In genomic region chr22:30546616-30547015, GRCh38 we compare ENCODE assay signal across 30 cellular contexts. TPM values are rescaled to one million over a fixed set of nuclear protein-coding genes. Genes with fewer than 3 reads are reported as not detected.
A peak's percentile ranks its signal among the peaks of the same experiment; 100 is the strongest.
DNase-seq lines count a peak whose midpoint lies in the region; ATAC-seq, FAIRE-seq and TF ChIP-seq lines count a peak whose summit lies in the region.
"Had no signal": no experiment of that assay in that cellular context is flagged by ENCODE, and none has a peak within 500 bp of the region (broad histone marks: within the 10 kb centered on the region; RNA-seq: fewer than 3 reads in every experiment).

SEC14L6 (minus strand) TSS chr22:30546741; CDS start chr22:30546682, 59 bp downstream.

- TF ChIP-seq EP300 in K562 (IDR thresholded peaks at IDR 0.05; ENCODE audit: low read length): no peak

- no peaks in the 10 kb centered on the region for H3K27me3 ChIP-seq in K562 (ENCODE audit: control insufficient read depth in 2 of 2, insufficient read depth in 2 of 2, low read length in 2 of 2)
- H3K27me3 ChIP-seq in Karpas-422 (ENCODE audit: low read length): no peaks in the 10 kb centered on the region
- no peaks in the 10 kb centered on the region for H3K27me3 ChIP-seq in pancreas
- no peaks in the 10 kb centered on the region for H3K27me3 ChIP-seq in CD8-positive, alpha-beta memory T cell (ENCODE audit: insufficient read depth, low read length, poor library complexity, severe bottlenecking)
- H3K27me3 ChIP-seq: MG63 had no signal

- no peak within 1 kb of the TSS for H3K4me3 ChIP-seq in K562
- H3K4me3 ChIP-seq in lower leg skin (ENCODE audit: low read depth, poor library complexity, severe bottlenecking): no peak within 1 kb of the TSS
- H3K4me3 ChIP-seq in Karpas-422 (ENCODE audit: low read length): no peak within 1 kb of the TSS
- no peak within 1 kb of the TSS for H3K4me3 ChIP-seq in pancreas
- no peak within 1 kb of the TSS for H3K4me3 ChIP-seq in CD8-positive, alpha-beta memory T cell (ENCODE audit: low read length)
- H3K4me3 ChIP-seq: MG63 had no signal

- H3K79me2 ChIP-seq in K562 (ENCODE audit: control insufficient read depth, insufficient read depth, low read length): no peaks in the 10 kb centered on the region
- no peaks in the 10 kb centered on the region for H3K79me2 ChIP-seq in Karpas-422 (ENCODE audit: low read length)

- H3K9ac ChIP-seq in K562 (ENCODE audit: insufficient read depth in 1 of 2, low read depth in 2 of 2, low read length in 2 of 2) (no peak within 1 kb of the TSS; a peak in 1 of 4 replicates), Karpas-422 (ENCODE audit: low read length) (no peak within 1 kb of the TSS)

- no peaks in the 10 kb centered on the region for H3K36me3 Mint-ChIP-seq in progenitor cell of endocrine pancreas (ENCODE audit: insufficient read depth)
- no peaks in the 10 kb centered on the region for H3K36me3 Mint-ChIP-seq in CD8-positive, alpha-beta memory T cell
- H3K36me3 Mint-ChIP-seq: CD8-positive, alpha-beta T cell had no signal

- WGBS in K562 (ENCODE audit: insufficient coverage, low coverage, missing lambda C conversion rate): 91% methylated on average over 5 of the region's 7 CpGs
- 63 to 76% methylated on average over 7 of the region's 7 CpGs for whole genome bisulfite sequencing in lower leg skin, 2 donors
- 92 to 97% methylated on average over 7 of the region's 7 CpGs for WGBS in pancreas, 2 donors

- H2AFZ ChIP-seq in K562 (ENCODE audit: low read depth, low read length) (peak within 1 kb of the TSS; percentile 45), Karpas-422 (ENCODE audit: low read length) (no peak within 1 kb of the TSS)

- no peak within 1 kb of the TSS for H3K4me2 ChIP-seq in K562 (ENCODE audit: insufficient read depth, low read length)
- no peak within 1 kb of the TSS for H3K4me2 ChIP-seq in Karpas-422 (ENCODE audit: low read depth, low read length, poor library complexity, severe bottlenecking)

- no TSS peak for BruUV-seq in K562 (replicated peaks; lab: Mats Ljungman, UMichigan)

- H3K4me3 Mint-ChIP-seq in progenitor cell of endocrine pancreas (ENCODE audit: low read depth): no peak within 1 kb of the TSS
- H3K4me3 Mint-ChIP-seq in CD8-positive, alpha-beta memory T cell: no peak within 1 kb of the TSS
- H3K4me3 Mint-ChIP-seq: CD8-positive, alpha-beta T cell; HFFc6 had no signal

- H4K20me1 ChIP-seq in K562 (replicated peaks; ENCODE audit: control insufficient read depth, insufficient read depth, low read length) (no peaks in the 10 kb centered on the region), Karpas-422 (ENCODE audit: insufficient read depth, low read depth, low read length) (no peaks in the 10 kb centered on the region)

- H3K4me1 Mint-ChIP-seq in progenitor cell of endocrine pancreas (ENCODE audit: low read depth): peaks cover 4% of the 10 kb centered on the region
- peaks cover 3 to 6% (median 4%) of the 10 kb centered on the region in 3 donors for H3K4me1 Mint-ChIP-seq in CD8-positive, alpha-beta memory T cell

- H3K4me1 ChIP-seq in K562 (replicated peaks in 1 of 2; ENCODE audit: control insufficient read depth in 2 of 2, insufficient read depth in 2 of 2, low read length in 2 of 2) (peaks cover 6 to 15% of the 10 kb centered on the region in 2 experiments; a peak in 4 of 5 replicates), Karpas-422 (ENCODE audit: low read length) (no peaks in the 10 kb centered on the region), pancreas (peaks cover 0 to 4% (median 0%) of the 10 kb centered on the region in 3 donors)
- H3K4me1 ChIP-seq in CD8-positive, alpha-beta memory T cell (ENCODE audit: insufficient read depth, low read length): no peaks in the 10 kb centered on the region

- TF ChIP-seq CTCF in K562 (IDR thresholded peaks at IDR 0.05 in 2 of 3, conservative IDR thresholded peaks at IDR 0.05 in 1 of 3; ENCODE audit: insufficient read depth in 2 of 3, low read depth in 1 of 3, low read length in 3 of 3) (no peak), lower leg skin (IDR thresholded peaks at IDR 0.05) (no peak), progenitor cell of endocrine pancreas (IDR thresholded peaks at IDR 0.05; ENCODE audit: unreplicated experiment) (no peak), pancreas (IDR thresholded peaks at IDR 0.05) (no peak)

- H3K9me1 ChIP-seq in K562 (ENCODE audit: control insufficient read depth, insufficient read depth, low read length): no peaks in the 10 kb centered on the region

- H3K27ac ChIP-seq in K562 (ENCODE audit: extremely low read depth, low read depth, low read length) (no peak within 1 kb of the TSS), Karpas-422 (ENCODE audit: low read length) (no peak within 1 kb of the TSS), pancreas (no peak within 1 kb of the TSS)
- no peak within 1 kb of the TSS for H3K27ac ChIP-seq in CD8-positive, alpha-beta memory T cell (ENCODE audit: low read depth, low read length)
- H3K27ac ChIP-seq: RWPE1 had no signal

- no peaks in the 10 kb centered on the region for H3K9me3 ChIP-seq in K562 (replicated peaks; ENCODE audit: control insufficient read depth, insufficient read depth, low read depth, low read length)
- no peaks in the 10 kb centered on the region for H3K9me3 ChIP-seq in Karpas-422 (ENCODE audit: low read length)
- no peaks in the 10 kb centered on the region for H3K9me3 ChIP-seq in pancreas
- no peaks in the 10 kb centered on the region for H3K9me3 ChIP-seq in CD8-positive, alpha-beta memory T cell (ENCODE audit: low read length)
- H3K9me3 ChIP-seq: MG63 had no signal

- FAIRE-seq in K562 (lab: Jason Lieb, UNC) (no peak), pancreas (lab: Jason Lieb, UNC) (no peak)
- FAIRE-seq: GM12892, HepG2 had no signal

- no peaks in the 10 kb centered on the region for H3K9me3 Mint-ChIP-seq in progenitor cell of endocrine pancreas (ENCODE audit: low read depth)
- H3K9me3 Mint-ChIP-seq in CD8-positive, alpha-beta memory T cell: no peaks in the 10 kb centered on the region
- H3K9me3 Mint-ChIP-seq: CD8-positive, alpha-beta T cell; HFFc6 had no signal

- no peak for TF ChIP-seq RAD21 in K562 (CRISPR knock-in tag; conservative IDR thresholded peaks at IDR 0.05 in 1 of 2, IDR thresholded peaks at IDR 0.05 in 1 of 2)

- in situ Hi-C loops in K562 (cut with MboI): no loop called here

- peaks cover 20% of the 10 kb centered on the region for H3K27me3 Mint-ChIP-seq in progenitor cell of endocrine pancreas
- H3K27me3 Mint-ChIP-seq in CD8-positive, alpha-beta memory T cell: peaks cover 29 to 55% of the 10 kb centered on the region in 2 donors

- CTCF ChIA-PET in K562 (lab: Yijun Ruan, JAX; ENCODE audit: low intra/inter-chr PET ratio): no interaction called here
- CTCF ChIA-PET in CD8-positive, alpha-beta memory T cell (lab: Charles Lee): no interaction called here

- H3K27ac Mint-ChIP-seq in progenitor cell of endocrine pancreas: peak within 1 kb of the TSS; percentile 27
- peak within 1 kb of the TSS in 1 of 8 donors; percentile 54 for H3K27ac Mint-ChIP-seq in CD8-positive, alpha-beta memory T cell
- H3K27ac Mint-ChIP-seq: CD8-positive, alpha-beta T cell; HFFc6 had no signal

- DNase-seq in K562 (ENCODE audit: extremely low read depth in 1 of 4, low spot score in 3 of 4): no peak
- DNase-seq in lower leg skin (ENCODE audit: low spot score in 2 of 2): no peak
- DNase-seq in progenitor cell of endocrine pancreas (ENCODE audit: low spot score, unreplicated experiment): no peak
- no peak for DNase-seq in NOMO-1 treated with dmso at 0.1 percent for 144 hours (lab: John Stamatoyannopoulos, UW; ENCODE audit: unreplicated experiment)
- no peak for DNase-seq in Karpas-422
- no peak for DNase-seq in pancreas
- no peak for DNase-seq in CD8-positive, alpha-beta memory T cell
- DNase-seq: C1 segment of cervical spinal cord; Calu3; CD8-positive, alpha-beta T cell; DMS79 treated with DMSO at 0.1 percent for 48 hours; GF-D8; H7; HFFc6; KBM-7; MG63; NCI-H1105 treated with DMSO at 0.1 percent for 48 hours; NCI-H146; NCI-H1930; NCI-H2107; NCI-H446; NCI-H524 treated with DMSO at 0.1 percent for 48 hours; NCI-H774; SHP77 treated with DMSO at 0.1 percent for 48 hours had no signal

- ATAC-seq in K562: no peak
- no peak for ATAC-seq in pancreas
- ATAC-seq: CD8-positive, alpha-beta T cell; Panc1 had no signal

- no peaks in the 10 kb centered on the region for H3K36me3 ChIP-seq in K562 (ENCODE audit: control insufficient read depth, insufficient read depth, low read length)
- H3K36me3 ChIP-seq in Karpas-422 (ENCODE audit: insufficient read depth, low read length): no peaks in the 10 kb centered on the region
- H3K36me3 ChIP-seq in pancreas: no peaks in the 10 kb centered on the region
- H3K36me3 ChIP-seq in CD8-positive, alpha-beta memory T cell (ENCODE audit: insufficient read depth, low read length): no peaks in the 10 kb centered on the region
- H3K36me3 ChIP-seq: MG63 had no signal

- POLR2A ChIA-PET in K562 (lab: Yijun Ruan, JAX): no interaction called here
- POLR2A ChIA-PET in CD8-positive, alpha-beta memory T cell (lab: Charles Lee): no interaction called here

- H3K9me2 ChIP-seq in Karpas-422 (replicated peaks; ENCODE audit: insufficient read depth, low read length): no peaks in the 10 kb centered on the region

- intact Hi-C loops in K562 (cut with micrococcal nuclease) (no loop called here), lower leg skin (cut with DNase I; ENCODE audit: low total_unique reads) (no loop called here), pancreas (cut with DNase I) (no loop called here)

- no peak for TF ChIP-seq POLR2A in K562 (conservative IDR thresholded peaks at IDR 0.05)
- TF ChIP-seq POLR2A in lower leg skin (IDR thresholded peaks at IDR 0.05): no peak

RNA-seq across cellular contexts. Expression of gene SEC14L6, which starts in this region (rescaled TPM):
- total RNA-seq in K562 (2011; cell fraction: chromatin; rRNA removed; ENCODE audit: low replicate concordance): 5.1 and 11.8 TPM in 2 replicates
- total RNA-seq in K562 (2011; cell fraction: nucleolus; rRNA removed): 5.3 and 5.5 TPM in 2 replicates
- total RNA-seq in K562 (2011; cell fraction: nucleoplasm; rRNA removed): 4.3 and 6.0 TPM in 2 replicates
- total RNA-seq in K562 (2014; rRNA removed): 1.5 and 1.8 TPM in 2 replicates
- total RNA-seq in K562 (2014; rRNA removed; fragmentation: Illumina TruSeq; extraction: Trizol): 1.9 and 2.0 TPM in 2 replicates
- 1.6 and 2.2 TPM in 2 replicates for total RNA-seq in K562 (2015; rRNA removed; fragmentation: Illumina TruSeq; extraction: Trizol)
- total RNA-seq in K562 (2021): 1.6 and 2.6 TPM in 2 replicates
- polyA plus RNA-seq in K562 (2011; rRNA removed): 5.0 and 6.1 TPM in 2 replicates
- 5.1 and 8.0 TPM in 2 replicates for polyA plus RNA-seq in K562 (2011; cell fraction: cytosol; rRNA removed)
- polyA plus RNA-seq in K562 (2011; cell fraction: nucleus; rRNA removed): 6.2 and 8.4 TPM in 2 replicates
- polyA plus RNA-seq in K562 (2012): 2.1 and 2.8 TPM in 2 replicates
- polyA plus RNA-seq in K562 (2014; fragmentation: Illumina TruSeq; extraction: Trizol): 4.0 and 4.1 TPM in 2 replicates
- under 1 TPM; 0.29 to 0.39 TPM for polyA plus RNA-seq in K562 (2014; fragmentation: Nextera tagmentation; extraction: Ambion mirVana)
- 1.7 and 2.3 TPM in 2 replicates for polyA plus RNA-seq in K562 (2014; rRNA removed)
- polyA minus RNA-seq in K562 (2011; rRNA and poly(A)+ RNA removed): 0.99 and 5.1 TPM in 2 replicates
- polyA minus RNA-seq in K562 (2011; cell fraction: cytosol; rRNA and poly(A)+ RNA removed): 1.4 and 3.9 TPM in 2 replicates
- 1.4 and 2.3 TPM in 2 replicates for polyA minus RNA-seq in K562 (2011; cell fraction: nucleus; rRNA and poly(A)+ RNA removed)
- 10 to 100 TPM in 3 of 4 donors, 1 to 10 TPM in 1; 7.7 to 72.1 (median 45.0) TPM for total RNA-seq in lower leg skin
- total RNA-seq in progenitor cell of endocrine pancreas: 3.7 and 4.8 TPM in 2 replicates
- total RNA-seq in Karpas-422 (2014; rRNA removed; shearing (Covaris generic); ENCODE audit: low replicate concordance): not detected in 2 replicates
- total RNA-seq in pancreas: 1 to 10 TPM in 5 of 6 donors, under 1 TPM in 1; 0.51 to 3.9 (median 2.3) TPM
- polyA plus RNA-seq in pancreas: 1 to 10 TPM; 3.0 to 6.0 TPM
- total RNA-seq in CD8-positive, alpha-beta memory T cell: not detected
- polyA plus RNA-seq in CD8-positive, alpha-beta memory T cell: 0.18 TPM
- total RNA-seq: A673; CD8-positive, alpha-beta T cell; HFFc6; HT1080 had no signal
